ENCODE assay signal across 19 cellular contexts in genomic region chr1:151775894-151776664, GRCh38. TPM values are rescaled to one million over a fixed set of nuclear protein-coding genes. Genes with fewer than 3 reads are reported as not detected.
DNase-seq lines count a peak whose midpoint lies in the region; ATAC-seq, FAIRE-seq and TF ChIP-seq lines count a peak whose summit lies in the region.
"Had no signal": no experiment of that assay in that cellular context is flagged by ENCODE, and none has a peak within 500 bp of the region (broad histone marks: within the 10 kb centered on the region; RNA-seq: fewer than 3 reads in every experiment).

No MANE protein-coding gene starts in this region.

- no peak overlapping the region for H2BK15ac ChIP-seq in neuronal stem cell (ENCODE audit: low read length)

- H3K27ac ChIP-seq in HepG2 (ENCODE audit: extremely low read length, insufficient read depth, low read length) = no peak overlapping the region
- H3K27ac ChIP-seq in neuronal stem cell (replicated peaks; ENCODE audit: low read length) = no peak overlapping the region
- no peak overlapping the region for H3K27ac ChIP-seq in substantia nigra (ENCODE audit: low read depth, low read length, poor library complexity, severe bottlenecking)
- H3K27ac ChIP-seq: KMS-11, PC-9, SJCRH30 had no signal

- H2BK5ac ChIP-seq in neuronal stem cell (ENCODE audit: low read length) = no peak overlapping the region

- in situ Hi-C loops in HepG2 (cut with HindIII; ENCODE audit: extremely low pct_ligation_motif_present, low pct_unique_long_range_greater_than_20kb) = no loop called here

- H2AK5ac ChIP-seq in neuronal stem cell (ENCODE audit: low read depth, low read length) = no peak overlapping the region

- intact Hi-C loops in HepG2 (cut with micrococcal nuclease; ENCODE audit: unreplicated experiment) = no loop called here

- H3K79me1 ChIP-seq in neuronal stem cell (ENCODE audit: low read depth, low read length) = no peaks in the 10 kb centered on the region

- CTCF ChIA-PET in HepG2 (lab: Yijun Ruan, JAX; ENCODE audit: low intra/inter-chr PET ratio, low total read pairs) = no interaction called here

- BruUV-seq in HepG2 (replicated peaks; lab: Mats Ljungman, UMichigan) = no TSS peak

- H3K4me2 ChIP-seq in HepG2 (ENCODE audit: low read depth, low read length) (no peak overlapping the region), neuronal stem cell (ENCODE audit: insufficient read depth, low read length, poor library complexity, severe bottlenecking) (no peak overlapping the region)
- H3K4me2 ChIP-seq: KMS-11, PC-9 had no signal

- DNase-seq in MG63 (peak; percentile 39), HepG2 (ENCODE audit: low spot score) (no peak), neuronal stem cell (ENCODE audit: low spot score) (no peak), substantia nigra (lab: John Stamatoyannopoulos, UW) (no peak)
- DNase-seq: CD8-positive, alpha-beta T cell; HFFc6; NCI-H1048; NCI-H1436 treated with DMSO at 0.1 percent for 48 hours; NCI-H2081; NCI-H510A; NCI-H82; PC-9; SJCRH30 had no signal

- H3K9ac ChIP-seq in HepG2 (ENCODE audit: insufficient read depth, low read depth, low read length) = no peak overlapping the region
- H3K9ac ChIP-seq in neuronal stem cell (ENCODE audit: low read depth, low read length, poor library complexity) = no peak overlapping the region
- H3K9ac ChIP-seq: KMS-11 had no signal

- no peak overlapping the region for H3K23ac ChIP-seq in neuronal stem cell (ENCODE audit: low read depth, low read length, poor library complexity)

- peaks cover 5% of the 10 kb centered on the region; the same call in 1 of the 2 replicates for H3K36me3 ChIP-seq in MG63
- H3K36me3 ChIP-seq in HepG2 (replicated peaks in 1 of 2; ENCODE audit: control insufficient read depth in 1 of 2, insufficient read depth in 2 of 2, low read length in 2 of 2) = no peaks in the 10 kb centered on the region; a peak in 1 of 5 replicates
- H3K36me3 ChIP-seq in neuronal stem cell (replicated peaks in 1 of 2; ENCODE audit: control insufficient read depth in 2 of 2, insufficient read depth in 2 of 2, low read length in 2 of 2) = peaks cover 17 to 68% of the 10 kb centered on the region in 2 donors
- H3K36me3 ChIP-seq: SJCRH30 had no signal

- H4K20me1 ChIP-seq in HepG2 (ENCODE audit: insufficient read depth, low read length) = no peaks in the 10 kb centered on the region

- TF ChIP-seq EP300 in HepG2 (IDR thresholded peaks at IDR 0.05; ENCODE audit: low read depth in 2 of 2, low read length in 2 of 2) = no peak
- TF ChIP-seq EP300 in HepG2 (CRISPR knock-in tag; IDR thresholded peaks at IDR 0.05; ENCODE audit: borderline replicate concordance) = no peak

- TF ChIP-seq CTCF in HepG2 (CRISPR knock-in tag; IDR thresholded peaks at IDR 0.05) = no peak

- no peaks in the 10 kb centered on the region for H3K79me2 ChIP-seq in HepG2 (ENCODE audit: insufficient read depth, low read length)

- H3K18ac ChIP-seq in neuronal stem cell (ENCODE audit: low read length) = no peak overlapping the region

- no peak overlapping the region for H3K4ac ChIP-seq in neuronal stem cell (ENCODE audit: low read length)

- no peak overlapping the region for H2BK12ac ChIP-seq in neuronal stem cell (ENCODE audit: low read length)

- H3K4me3 ChIP-seq in MG63 (no peak overlapping the region), HepG2 (replicated peaks in 1 of 3; ENCODE audit: insufficient read depth in 1 of 3, low read depth in 2 of 3, low read length in 3 of 3) (no peak overlapping the region), neuronal stem cell (ENCODE audit: low read length in 2 of 2) (no peak overlapping the region)
- H3K4me3 ChIP-seq: PC-9, SJCRH30 had no signal

- TF ChIP-seq RAD21 in HepG2 (CRISPR knock-in tag; IDR thresholded peaks at IDR 0.05) = no peak

- no peak for FAIRE-seq in HepG2 (lab: Jason Lieb, UNC)
- FAIRE-seq: GM19239 had no signal

- no peak overlapping the region for H2AFZ ChIP-seq in HepG2 (ENCODE audit: low read length)
- no peak overlapping the region for H2AFZ ChIP-seq in neuronal stem cell (ENCODE audit: low read length)
- H2AFZ ChIP-seq: PC-9 had no signal

- POLR2A ChIA-PET in HepG2 (lab: Yijun Ruan, JAX) = interaction anchor here (1.4 kb wide), 1 partner anchor 13 kb away, joined by 3 read pairs; the partner anchor contains the start of gene MRPL9

- H3K9me3 ChIP-seq in MG63 (no peaks in the 10 kb centered on the region), HepG2 (ENCODE audit: low read length) (no peaks in the 10 kb centered on the region), neuronal stem cell (replicated peaks in 1 of 2; ENCODE audit: control insufficient read depth in 2 of 2, insufficient read depth in 1 of 2, low read depth in 1 of 2, low read length in 2 of 2) (no peaks in the 10 kb centered on the region)
- H3K9me3 ChIP-seq: SJCRH30 had no signal

- TF ChIP-seq POLR2A in HepG2 (IDR thresholded peaks at IDR 0.05; ENCODE audit: insufficient read depth in 1 of 2, low read depth in 2 of 2, low read length in 2 of 2) = no peak

- no peak overlapping the region for H2BK120ac ChIP-seq in neuronal stem cell (ENCODE audit: low read depth, low read length)

- 83% methylated on average over 7 of the region's 7 CpGs for WGBS in HepG2 (ENCODE audit: low lambda C conversion rate)
- WGBS in neuronal stem cell (ENCODE audit: extremely low coverage in 2 of 2, insufficient read length in 2 of 2, insufficient replicate concordance in 1 of 2), 2 donors = no CpG with 5 or more reads among the region's 7 CpGs

- H4K91ac ChIP-seq in neuronal stem cell (ENCODE audit: low read depth, low read length, poor library complexity) = no peak overlapping the region

- no peak for ATAC-seq in HepG2
- ATAC-seq: CD8-positive, alpha-beta T cell had no signal

- H3K14ac ChIP-seq in neuronal stem cell (ENCODE audit: low read length) = no peak overlapping the region

- H3K27me3 ChIP-seq in MG63 (no peaks in the 10 kb centered on the region), HepG2 (ENCODE audit: control insufficient read depth in 1 of 2, insufficient read depth in 2 of 2, low read length in 2 of 2) (no peaks in the 10 kb centered on the region), neuronal stem cell (ENCODE audit: control insufficient read depth in 3 of 3, insufficient read depth in 3 of 3, low read depth in 1 of 3, low read length in 3 of 3) (no peaks in the 10 kb centered on the region)
- H3K27me3 ChIP-seq: SJCRH30 had no signal

- H3K4me1 ChIP-seq in HepG2 (ENCODE audit: insufficient read depth, low read length) (no peaks in the 10 kb centered on the region), neuronal stem cell (ENCODE audit: control insufficient read depth in 2 of 2, insufficient read depth in 1 of 2, low read depth in 1 of 2, low read length in 2 of 2) (no peaks in the 10 kb centered on the region)
- H3K4me1 ChIP-seq: SJCRH30 had no signal

- no peak overlapping the region for H4K8ac ChIP-seq in neuronal stem cell (ENCODE audit: low read depth, low read length)

RNA-seq across cellular contexts. Expression of gene MRPL9, which starts 12.8 kb away (rescaled TPM):
- total RNA-seq in MG63 (2014; rRNA removed; shearing (Covaris generic); ENCODE audit: low replicate concordance) = 121 and 167 TPM in 2 replicates
- total RNA-seq in HepG2 (2016; rRNA removed; fragmentation: Illumina TruSeq; extraction: Trizol) = 107 and 119 TPM in 2 replicates
- total RNA-seq in HepG2 (2016; cell fraction: cytosol; rRNA removed; fragmentation: Illumina TruSeq; extraction: Trizol; ENCODE audit: low read depth) = 60.2 TPM in 2 replicates
- 102 and 120 TPM in 2 replicates for total RNA-seq in HepG2 (2016; cell fraction: insoluble cytoplasmic fraction; rRNA removed; fragmentation: Illumina TruSeq; extraction: Trizol)
- 64.6 and 69.8 TPM in 2 replicates for total RNA-seq in HepG2 (2016; cell fraction: membrane; rRNA removed; fragmentation: Illumina TruSeq; extraction: Trizol)
- 48.1 and 63.1 TPM in 2 replicates for total RNA-seq in HepG2 (2016; cell fraction: nucleus; rRNA removed; fragmentation: Illumina TruSeq; extraction: Trizol)
- 64.3 and 72.1 TPM in 2 replicates for polyA plus RNA-seq in HepG2 (2011; rRNA removed)
- 52.6 and 61.1 TPM in 2 replicates for polyA plus RNA-seq in HepG2 (2011; cell fraction: cytosol; rRNA removed)
- 70.6 and 76.7 TPM in 2 replicates for polyA plus RNA-seq in HepG2 (2011; cell fraction: nucleus; rRNA removed)
- polyA plus RNA-seq in HepG2 (2012) = 66.7 and 75.5 TPM in 2 replicates
- polyA plus RNA-seq in HepG2 (2016; cell fraction: cytosol; fragmentation: Illumina TruSeq; extraction: Trizol; ENCODE audit: low read depth) = 43.8 and 46.0 TPM in 2 replicates
- 120 and 126 TPM in 2 replicates for polyA plus RNA-seq in HepG2 (2016; cell fraction: insoluble cytoplasmic fraction; fragmentation: Illumina TruSeq; extraction: Trizol; ENCODE audit: low read depth)
- 60.2 and 71.9 TPM in 2 replicates for polyA plus RNA-seq in HepG2 (2016; cell fraction: membrane; fragmentation: Illumina TruSeq; extraction: Trizol; ENCODE audit: low read depth)
- polyA plus RNA-seq in HepG2 (2016; cell fraction: nucleus; fragmentation: Illumina TruSeq; extraction: Trizol; ENCODE audit: insufficient read depth, low read depth) = 76.3 and 94.3 TPM in 2 replicates
- 27.1 and 132 TPM in 2 replicates for polyA minus RNA-seq in HepG2 (2011; rRNA and poly(A)+ RNA removed; ENCODE audit: low replicate concordance)
- polyA minus RNA-seq in HepG2 (2011; cell fraction: cytosol; rRNA and poly(A)+ RNA removed) = 36.5 and 37.1 TPM in 2 replicates
- polyA minus RNA-seq in HepG2 (2011; cell fraction: nucleus; rRNA and poly(A)+ RNA removed) = 35.1 and 42.1 TPM in 2 replicates
- 75.7 TPM for polyA plus RNA-seq in neuronal stem cell (2013, experiment 1 of 2)
- 74.2 TPM for polyA plus RNA-seq in neuronal stem cell (2013, experiment 2 of 2)

RNA-seq across cellular contexts. Expression of gene TDRKH, which starts 14.2 kb away (rescaled TPM):
- total RNA-seq in MG63 (2014; rRNA removed; shearing (Covaris generic); ENCODE audit: low replicate concordance) = 14.1 and 23.5 TPM in 2 replicates
- total RNA-seq in HepG2 (2016; rRNA removed; fragmentation: Illumina TruSeq; extraction: Trizol) = 5.4 and 5.6 TPM in 2 replicates
- 0.30 and 0.62 TPM in 2 replicates for total RNA-seq in HepG2 (2016; cell fraction: cytosol; rRNA removed; fragmentation: Illumina TruSeq; extraction: Trizol; ENCODE audit: low read depth)
- total RNA-seq in HepG2 (2016; cell fraction: insoluble cytoplasmic fraction; rRNA removed; fragmentation: Illumina TruSeq; extraction: Trizol) = 4.9 and 5.8 TPM in 2 replicates
- total RNA-seq in HepG2 (2016; cell fraction: membrane; rRNA removed; fragmentation: Illumina TruSeq; extraction: Trizol) = 1.9 and 2.7 TPM in 2 replicates
- total RNA-seq in HepG2 (2016; cell fraction: nucleus; rRNA removed; fragmentation: Illumina TruSeq; extraction: Trizol) = 3.2 and 4.4 TPM in 2 replicates
- polyA plus RNA-seq in HepG2 (2011; rRNA removed) = 3.9 and 4.3 TPM in 2 replicates
- 2.3 and 3.8 TPM in 2 replicates for polyA plus RNA-seq in HepG2 (2011; cell fraction: cytosol; rRNA removed)
- polyA plus RNA-seq in HepG2 (2011; cell fraction: nucleus; rRNA removed) = 2.4 and 4.6 TPM in 2 replicates
- polyA plus RNA-seq in HepG2 (2012) = 5.1 and 5.6 TPM in 2 replicates
- polyA plus RNA-seq in HepG2 (2016; cell fraction: cytosol; fragmentation: Illumina TruSeq; extraction: Trizol; ENCODE audit: low read depth) = 0.55 and 0.59 TPM in 2 replicates
- polyA plus RNA-seq in HepG2 (2016; cell fraction: insoluble cytoplasmic fraction; fragmentation: Illumina TruSeq; extraction: Trizol; ENCODE audit: low read depth) = 5.3 and 5.4 TPM in 2 replicates
- polyA plus RNA-seq in HepG2 (2016; cell fraction: membrane; fragmentation: Illumina TruSeq; extraction: Trizol; ENCODE audit: low read depth) = 1.2 and 1.4 TPM in 2 replicates
- polyA plus RNA-seq in HepG2 (2016; cell fraction: nucleus; fragmentation: Illumina TruSeq; extraction: Trizol; ENCODE audit: insufficient read depth, low read depth) = 3.8 and 4.5 TPM in 2 replicates
- 2.0 and 2.3 TPM in 2 replicates for polyA minus RNA-seq in HepG2 (2011; rRNA and poly(A)+ RNA removed; ENCODE audit: low replicate concordance)
- 1.8 and 3.2 TPM in 2 replicates for polyA minus RNA-seq in HepG2 (2011; cell fraction: cytosol; rRNA and poly(A)+ RNA removed)
- 4.0 and 4.5 TPM in 2 replicates for polyA minus RNA-seq in HepG2 (2011; cell fraction: nucleus; rRNA and poly(A)+ RNA removed)
- 16.6 TPM for polyA plus RNA-seq in neuronal stem cell (2013, experiment 1 of 2)
- polyA plus RNA-seq in neuronal stem cell (2013, experiment 2 of 2) = 15.8 TPM

RNA-seq across cellular contexts. Expression of gene LINGO4, which starts 29.1 kb away (rescaled TPM):
- total RNA-seq in MG63 (2014; rRNA removed; shearing (Covaris generic); ENCODE audit: low replicate concordance) = not detected in 2 replicates
- 0.02 TPM in 1 of 2 replicates, not detected in the other for total RNA-seq in HepG2 (2016; rRNA removed; fragmentation: Illumina TruSeq; extraction: Trizol)
- total RNA-seq in HepG2 (2016; cell fraction: cytosol; rRNA removed; fragmentation: Illumina TruSeq; extraction: Trizol; ENCODE audit: low read depth) = not detected in 2 replicates
- not detected in 2 replicates for total RNA-seq in HepG2 (2016; cell fraction: insoluble cytoplasmic fraction; rRNA removed; fragmentation: Illumina TruSeq; extraction: Trizol)
- total RNA-seq in HepG2 (2016; cell fraction: membrane; rRNA removed; fragmentation: Illumina TruSeq; extraction: Trizol) = not detected in 2 replicates
- not detected in 2 replicates for total RNA-seq in HepG2 (2016; cell fraction: nucleus; rRNA removed; fragmentation: Illumina TruSeq; extraction: Trizol)
- polyA plus RNA-seq in HepG2 (2011; rRNA removed) = 0.05 TPM in 2 replicates
- 0.01 TPM in 1 of 2 replicates, not detected in the other for polyA plus RNA-seq in HepG2 (2011; cell fraction: cytosol; rRNA removed)
- 0.11 and 0.19 TPM in 2 replicates for polyA plus RNA-seq in HepG2 (2011; cell fraction: nucleus; rRNA removed)
- polyA plus RNA-seq in HepG2 (2012) = not detected in 2 replicates
- not detected in 2 replicates for polyA plus RNA-seq in HepG2 (2016; cell fraction: cytosol; fragmentation: Illumina TruSeq; extraction: Trizol; ENCODE audit: low read depth)
- polyA plus RNA-seq in HepG2 (2016; cell fraction: insoluble cytoplasmic fraction; fragmentation: Illumina TruSeq; extraction: Trizol; ENCODE audit: low read depth) = not detected in 2 replicates
- not detected in 2 replicates for polyA plus RNA-seq in HepG2 (2016; cell fraction: membrane; fragmentation: Illumina TruSeq; extraction: Trizol; ENCODE audit: low read depth)
- polyA plus RNA-seq in HepG2 (2016; cell fraction: nucleus; fragmentation: Illumina TruSeq; extraction: Trizol; ENCODE audit: insufficient read depth, low read depth) = not detected in 2 replicates
- 0.06 and 0.37 TPM in 2 replicates for polyA minus RNA-seq in HepG2 (2011; rRNA and poly(A)+ RNA removed; ENCODE audit: low replicate concordance)
- not detected in 2 replicates for polyA minus RNA-seq in HepG2 (2011; cell fraction: cytosol; rRNA and poly(A)+ RNA removed)
- polyA minus RNA-seq in HepG2 (2011; cell fraction: nucleus; rRNA and poly(A)+ RNA removed) = 0.52 and 0.87 TPM in 2 replicates
- polyA plus RNA-seq in neuronal stem cell (2013, experiment 1 of 2) = not detected
- not detected for polyA plus RNA-seq in neuronal stem cell (2013, experiment 2 of 2)
- total RNA-seq: A172, H4, HFFc6, M059J, PC-9, SJCRH30 had no signal
- polyA plus RNA-seq: BJ had no signal

RNA-seq across cellular contexts. Expression of gene RIIAD1, which starts 54.8 kb away (rescaled TPM):
- total RNA-seq in MG63 (2014; rRNA removed; shearing (Covaris generic); ENCODE audit: low replicate concordance) = not detected in 2 replicates
- total RNA-seq in HepG2 (2016; rRNA removed; fragmentation: Illumina TruSeq; extraction: Trizol) = not detected in 2 replicates
- not detected in 2 replicates for total RNA-seq in HepG2 (2016; cell fraction: cytosol; rRNA removed; fragmentation: Illumina TruSeq; extraction: Trizol; ENCODE audit: low read depth)
- not detected in 2 replicates for total RNA-seq in HepG2 (2016; cell fraction: insoluble cytoplasmic fraction; rRNA removed; fragmentation: Illumina TruSeq; extraction: Trizol)
- total RNA-seq in HepG2 (2016; cell fraction: membrane; rRNA removed; fragmentation: Illumina TruSeq; extraction: Trizol) = not detected in 2 replicates
- total RNA-seq in HepG2 (2016; cell fraction: nucleus; rRNA removed; fragmentation: Illumina TruSeq; extraction: Trizol) = not detected in 2 replicates
- polyA plus RNA-seq in HepG2 (2011; rRNA removed) = not detected in 2 replicates
- polyA plus RNA-seq in HepG2 (2011; cell fraction: cytosol; rRNA removed) = not detected in 2 replicates
- not detected in 2 replicates for polyA plus RNA-seq in HepG2 (2011; cell fraction: nucleus; rRNA removed)
- polyA plus RNA-seq in HepG2 (2012) = not detected in 2 replicates
- not detected in 2 replicates for polyA plus RNA-seq in HepG2 (2016; cell fraction: cytosol; fragmentation: Illumina TruSeq; extraction: Trizol; ENCODE audit: low read depth)
- polyA plus RNA-seq in HepG2 (2016; cell fraction: insoluble cytoplasmic fraction; fragmentation: Illumina TruSeq; extraction: Trizol; ENCODE audit: low read depth) = not detected in 2 replicates
- polyA plus RNA-seq in HepG2 (2016; cell fraction: membrane; fragmentation: Illumina TruSeq; extraction: Trizol; ENCODE audit: low read depth) = not detected in 2 replicates
- polyA plus RNA-seq in HepG2 (2016; cell fraction: nucleus; fragmentation: Illumina TruSeq; extraction: Trizol; ENCODE audit: insufficient read depth, low read depth) = not detected in 2 replicates
- not detected in 2 replicates for polyA minus RNA-seq in HepG2 (2011; rRNA and poly(A)+ RNA removed; ENCODE audit: low replicate concordance)
- polyA minus RNA-seq in HepG2 (2011; cell fraction: cytosol; rRNA and poly(A)+ RNA removed) = not detected in 2 replicates
- not detected in 2 replicates for polyA minus RNA-seq in HepG2 (2011; cell fraction: nucleus; rRNA and poly(A)+ RNA removed)
- 1.5 TPM for polyA plus RNA-seq in neuronal stem cell (2013, experiment 1 of 2)
- 0.40 TPM for polyA plus RNA-seq in neuronal stem cell (2013, experiment 2 of 2)
- total RNA-seq: A172; CD8-positive, alpha-beta T cell; H4; HFFc6; M059J; PC-9; SJCRH30 had no signal
- polyA plus RNA-seq: BJ had no signal

RNA-seq across cellular contexts. Expression of gene RORC, which starts 55.5 kb away (rescaled TPM):
- total RNA-seq in MG63 (2014; rRNA removed; shearing (Covaris generic); ENCODE audit: low replicate concordance) = 0.63 TPM in 1 of 2 replicates, not detected in the other
- 2.5 TPM in 2 replicates for total RNA-seq in HepG2 (2016; rRNA removed; fragmentation: Illumina TruSeq; extraction: Trizol)
- total RNA-seq in HepG2 (2016; cell fraction: cytosol; rRNA removed; fragmentation: Illumina TruSeq; extraction: Trizol; ENCODE audit: low read depth) = 1.5 and 1.9 TPM in 2 replicates
- total RNA-seq in HepG2 (2016; cell fraction: insoluble cytoplasmic fraction; rRNA removed; fragmentation: Illumina TruSeq; extraction: Trizol) = 2.3 and 2.6 TPM in 2 replicates
- total RNA-seq in HepG2 (2016; cell fraction: membrane; rRNA removed; fragmentation: Illumina TruSeq; extraction: Trizol) = 2.3 and 2.5 TPM in 2 replicates
- total RNA-seq in HepG2 (2016; cell fraction: nucleus; rRNA removed; fragmentation: Illumina TruSeq; extraction: Trizol) = 2.4 and 2.5 TPM in 2 replicates
- 6.5 and 9.3 TPM in 2 replicates for polyA plus RNA-seq in HepG2 (2011; rRNA removed)
- 5.3 and 5.6 TPM in 2 replicates for polyA plus RNA-seq in HepG2 (2011; cell fraction: cytosol; rRNA removed)
- 13.5 and 16.6 TPM in 2 replicates for polyA plus RNA-seq in HepG2 (2011; cell fraction: nucleus; rRNA removed)
- 4.0 and 4.5 TPM in 2 replicates for polyA plus RNA-seq in HepG2 (2012)
- polyA plus RNA-seq in HepG2 (2016; cell fraction: cytosol; fragmentation: Illumina TruSeq; extraction: Trizol; ENCODE audit: low read depth) = 2.0 and 2.1 TPM in 2 replicates
- polyA plus RNA-seq in HepG2 (2016; cell fraction: insoluble cytoplasmic fraction; fragmentation: Illumina TruSeq; extraction: Trizol; ENCODE audit: low read depth) = 2.1 and 2.2 TPM in 2 replicates
- 2.2 and 2.4 TPM in 2 replicates for polyA plus RNA-seq in HepG2 (2016; cell fraction: membrane; fragmentation: Illumina TruSeq; extraction: Trizol; ENCODE audit: low read depth)
- polyA plus RNA-seq in HepG2 (2016; cell fraction: nucleus; fragmentation: Illumina TruSeq; extraction: Trizol; ENCODE audit: insufficient read depth, low read depth) = 3.5 and 4.2 TPM in 2 replicates
- polyA minus RNA-seq in HepG2 (2011; rRNA and poly(A)+ RNA removed; ENCODE audit: low replicate concordance) = 11.4 and 22.2 TPM in 2 replicates
- polyA minus RNA-seq in HepG2 (2011; cell fraction: cytosol; rRNA and poly(A)+ RNA removed) = 3.3 and 4.8 TPM in 2 replicates
- polyA minus RNA-seq in HepG2 (2011; cell fraction: nucleus; rRNA and poly(A)+ RNA removed) = 8.2 and 9.8 TPM in 2 replicates
- polyA plus RNA-seq in neuronal stem cell (2013, experiment 1 of 2) = 0.01 TPM
- polyA plus RNA-seq in neuronal stem cell (2013, experiment 2 of 2) = 0.01 TPM
- total RNA-seq: HFFc6, M059J, SJCRH30 had no signal
- polyA plus RNA-seq: BJ had no signal
